In genomic region chr1:109425391-109425790, GRCh38 we compare ENCODE assay signal across 8 cellular contexts. TPM values are rescaled to one million over a fixed set of nuclear protein-coding genes. Genes with fewer than 3 reads are reported as not detected.
A peak's percentile ranks its signal among the peaks of the same experiment; 100 is the strongest.
DNase-seq lines count a peak whose midpoint lies in the region; ATAC-seq, FAIRE-seq and TF ChIP-seq lines count a peak whose summit lies in the region.

No MANE protein-coding gene starts in this region.

- no peaks in the 10 kb centered on the region for H3K27me3 ChIP-seq in Peyer's patch
- H3K27me3 ChIP-seq in H1 (replicated peaks in 1 of 4; ENCODE audit: control insufficient read depth in 3 of 4, extremely low read depth in 1 of 4, insufficient read depth in 3 of 4, low read length in 3 of 4): no peaks in the 10 kb centered on the region
- no peaks in the 10 kb centered on the region for H3K27me3 ChIP-seq in neural cell (ENCODE audit: insufficient read depth, low read depth, low read length)

- no peak overlapping the region for H2BK20ac ChIP-seq in H1 (ENCODE audit: low read length)

- peak overlapping the region; percentile 76 to 96 (median 89) for H3K27ac ChIP-seq in Peyer's patch
- H3K27ac ChIP-seq in H1 (ENCODE audit: low read depth, low read length): peak overlapping the region; percentile 78; the same call in 1 of the 2 replicates
- H3K27ac ChIP-seq in neural cell (ENCODE audit: low read length): no peak overlapping the region

- H3K14ac ChIP-seq in H1 (ENCODE audit: insufficient read length): no peak overlapping the region

- no peaks in the 10 kb centered on the region; the same call in none of the 2 replicates for H3K23me2 ChIP-seq in H1 (ENCODE audit: low read depth, low read length)

- H3K9ac ChIP-seq in H1 (replicated peaks in 1 of 4; ENCODE audit: extremely low read depth in 1 of 4, low read depth in 3 of 4, low read length in 3 of 4) (peak overlapping the region; percentile 37 to 81 (median 76); a peak in 6 of 7 replicates), neural cell (ENCODE audit: low read length) (peak overlapping the region; percentile 62)

- H3K36me3 Mint-ChIP-seq in activated CD4-positive, alpha-beta T cell treated with anti-CD3 and anti-CD28 coated beads for 36 hours (ENCODE audit: low read depth): peaks cover 41% of the 10 kb centered on the region

- TF ChIP-seq EP300 in H1 (IDR thresholded peaks at IDR 0.05; ENCODE audit: borderline replicate concordance in 1 of 2, low read depth in 2 of 2, low read length in 2 of 2) (no peak), neural cell (conservative IDR thresholded peaks at IDR 0.05; ENCODE audit: poor library complexity, severe bottlenecking) (no peak)

- POLR2A ChIA-PET in activated CD4-positive, alpha-beta T cell treated with anti-CD3 and anti-CD28 coated beads for 36 hours (lab: Charles Lee): interaction anchor here (0.6 to 2.1 kb wide), 13 partner anchors 58 to 913 kb away, joined by 3 to 11 read pairs (median 4); partner anchors contain the start of genes ATXN7L2, CYB561D1, GNAI3 and PSRC1
- POLR2A ChIA-PET in H1 (lab: Charles Lee; ENCODE audit: partially characterized antibody): interaction anchor here (0.8 to 2.5 kb wide), 9 partner anchors 27 to 105 kb away, joined by 3 to 12 read pairs (median 4); partner anchors contain the start of genes AMIGO1, ATXN7L2 and SORT1

- H2BK15ac ChIP-seq in H1 (ENCODE audit: low read length): no peak overlapping the region

- H2AFZ ChIP-seq in H1 (ENCODE audit: low read length) (no peak overlapping the region), neural cell (ENCODE audit: low read depth, low read length) (no peak overlapping the region)

- TF ChIP-seq RAD21 in H1 (IDR thresholded peaks at IDR 0.05 in 1 of 2, conservative IDR thresholded peaks at IDR 0.05 in 1 of 2; ENCODE audit: low read depth in 2 of 2, low read length in 2 of 2): no peak
- TF ChIP-seq RAD21 in neural cell (conservative IDR thresholded peaks at IDR 0.05): no peak

- H3K9me3 ChIP-seq in Peyer's patch (no peaks in the 10 kb centered on the region), H1 (ENCODE audit: insufficient read depth in 2 of 2, low read depth in 1 of 2, low read length in 1 of 2) (no peaks in the 10 kb centered on the region), neural cell (ENCODE audit: low read length) (no peaks in the 10 kb centered on the region)

- ATAC-seq in activated CD4-positive, alpha-beta T cell treated with anti-CD3 and anti-CD28 coated beads for 36 hours: peak; percentile 31
- no peak for ATAC-seq in sciatic nerve

- H3K79me2 ChIP-seq in H1 (ENCODE audit: control insufficient read depth in 1 of 2, insufficient read depth in 2 of 2, low read length in 2 of 2) (peaks cover 12 to 55% of the 10 kb centered on the region in 2 experiments), neural cell (replicated peaks; ENCODE audit: insufficient read depth, low read length) (peaks cover 20% of the 10 kb centered on the region)

- peak overlapping the region; percentile 68; the same call in 1 of the 2 replicates for H2BK5ac ChIP-seq in H1 (ENCODE audit: low read depth, low read length)

- FAIRE-seq in H1 (lab: Jason Lieb, UNC): no peak

- no peak overlapping the region for H2AK5ac ChIP-seq in H1 (ENCODE audit: low read depth, low read length)

- 18% methylated on average over 4 of the region's 4 CpGs; no CpG with 5 or more reads in 1 of the 2 experiments for WGBS in H1 (ENCODE audit: extremely low coverage in 1 of 2, insufficient coverage in 1 of 2, insufficient read length in 1 of 2, insufficient replicate concordance in 2 of 2, low coverage in 1 of 2, low lambda C conversion rate in 2 of 2, missing lambda C conversion rate in 1 of 2), 2 experiments

- H3K79me1 ChIP-seq in H1 (ENCODE audit: low read depth, low read length): peaks cover 2% of the 10 kb centered on the region; the same call in 1 of the 2 replicates

- H4K20me1 ChIP-seq in H1 (replicated peaks in 1 of 2; ENCODE audit: control insufficient read depth in 1 of 2, insufficient read depth in 2 of 2, low read length in 2 of 2) (peaks cover 6% of the 10 kb centered on the region in 2 experiments), neural cell (ENCODE audit: insufficient read depth) (no peaks in the 10 kb centered on the region)

- H3K4ac ChIP-seq in H1 (replicated peaks; ENCODE audit: insufficient read length, low read depth, low read length): no peak overlapping the region

- H3K27me3 Mint-ChIP-seq in activated CD4-positive, alpha-beta T cell treated with anti-CD3 and anti-CD28 coated beads for 36 hours: no peaks in the 10 kb centered on the region

- peaks cover 34% of the 10 kb centered on the region for H3K4me1 Mint-ChIP-seq in activated CD4-positive, alpha-beta T cell treated with anti-CD3 and anti-CD28 coated beads for 36 hours

- no peak overlapping the region for H2BK120ac ChIP-seq in H1 (replicated peaks; ENCODE audit: low read depth, low read length)

- TF ChIP-seq POLR2A in Peyer's patch (IDR thresholded peaks at IDR 0.05) (no peak), H1 (IDR thresholded peaks at IDR 0.05; ENCODE audit: control extremely low read depth in 1 of 2, low read depth in 2 of 2, low read length in 2 of 2) (no peak)

- H3K36me3 ChIP-seq in Peyer's patch (peaks cover 0 to 17% (median 0%) of the 10 kb centered on the region in 3 donors), H1 (ENCODE audit: control insufficient read depth in 2 of 4, insufficient read depth in 4 of 4, low read length in 3 of 4) (peaks cover 0 to 14% (median 9%) of the 10 kb centered on the region in 4 experiments; a peak in 6 of 8 replicates), neural cell (ENCODE audit: insufficient read depth, low read length) (no peaks in the 10 kb centered on the region)

- CTCF ChIA-PET in activated CD4-positive, alpha-beta T cell treated with anti-CD3 and anti-CD28 coated beads for 36 hours (lab: Charles Lee): interaction anchor here (0.6 to 3.1 kb wide), 15 partner anchors 10 to 604 kb away, joined by 3 to 38 read pairs (median 4); partner anchors contain the start of gene CYB561D1
- CTCF ChIA-PET in H1 (lab: Charles Lee; ENCODE audit: partially characterized antibody): interaction anchor here (0.6 to 4.8 kb wide), 4 partner anchors 26 to 145 kb away, joined by 3 to 34 read pairs (median 4); no protein-coding TSS in a partner anchor

- peak overlapping the region; percentile 96 for H3K27ac Mint-ChIP-seq in activated CD4-positive, alpha-beta T cell treated with anti-CD3 and anti-CD28 coated beads for 36 hours

- H4K8ac ChIP-seq in H1 (ENCODE audit: extremely low read depth, insufficient read depth, low read length): no peak overlapping the region

- intact Hi-C loops in activated CD4-positive, alpha-beta T cell treated with anti-CD3 and anti-CD28 coated beads for 36 hours (cut with DNase I, micrococcal nuclease): loop anchor here (1.0 to 10.0 kb wide), 8 partner anchors 196 to 1449 kb away; partner anchors contain the start of genes AHCYL1 (in 1 of the 2), CD53 (in 1 of the 2), CLCC1 (in 1 of the 2) and ELAPOR1 (in 1 of the 2)
- intact Hi-C loops in sciatic nerve (cut with DNase I): no loop called here

- H3K4me3 ChIP-seq in Peyer's patch: peak overlapping the region; percentile 53 to 91 (median 86)
- peak overlapping the region; percentile 80 to 99 (median 95) for H3K4me3 ChIP-seq in H1 (ENCODE audit: extremely low read depth in 1 of 4, insufficient read depth in 2 of 4, low read depth in 3 of 4, low read length in 4 of 4)
- peak overlapping the region; percentile 86 for H3K4me3 ChIP-seq in neural cell (ENCODE audit: low read length)

- H4K5ac ChIP-seq in H1 (ENCODE audit: insufficient read length, low read depth, low read length): no peak overlapping the region

- no peak overlapping the region for H3K56ac ChIP-seq in H1 (replicated peaks; ENCODE audit: insufficient read length, low read depth, low read length)

- no peak overlapping the region for H4K91ac ChIP-seq in H1 (replicated peaks; ENCODE audit: insufficient read length, low read length)

- no peak overlapping the region for H3K18ac ChIP-seq in H1 (ENCODE audit: extremely low read depth, low read length)

- H3K23ac ChIP-seq in H1 (ENCODE audit: insufficient read length): no peak overlapping the region

- H3K9me2 ChIP-seq in neural cell (ENCODE audit: insufficient read depth, low read length): no peaks in the 10 kb centered on the region

- H3K9me3 Mint-ChIP-seq in activated CD4-positive, alpha-beta T cell treated with anti-CD3 and anti-CD28 coated beads for 36 hours (ENCODE audit: low read depth): no peaks in the 10 kb centered on the region

- no peak for DNase-seq in activated CD4-positive, alpha-beta T cell treated with anti-CD3 and anti-CD28 coated beads for 36 hours
- DNase-seq in activated CD4-positive, alpha-beta T cell treated with anti-CD3 and anti-CD28 coated beads, Interleukin-2, amount 50 U/mL, for 48 hours: no peak
- DNase-seq in Peyer's patch (no peak), H1 (ENCODE audit: low read depth in 1 of 2, low spot score in 2 of 2) (no peak), H4 (ENCODE audit: low spot score) (no peak), mucosa of gallbladder (ENCODE audit: low spot score) (no peak), sciatic nerve (ENCODE audit: low spot score) (no peak)

- peaks cover 0 to 25% (median 9%) of the 10 kb centered on the region in 4 donors for H3K4me1 ChIP-seq in Peyer's patch
- no peaks in the 10 kb centered on the region; a peak in 1 of 7 replicates for H3K4me1 ChIP-seq in H1 (replicated peaks in 1 of 4; ENCODE audit: control insufficient read depth in 3 of 4, insufficient read depth in 4 of 4, low read length in 3 of 4)

- H3K4me2 ChIP-seq in H1 (ENCODE audit: insufficient read depth in 1 of 2, low read depth in 2 of 2, low read length in 2 of 2) (peak overlapping the region; percentile 65 to 93), neural cell (ENCODE audit: low read length) (peak overlapping the region; percentile 53)

- H3K4me3 Mint-ChIP-seq in activated CD4-positive, alpha-beta T cell treated with anti-CD3 and anti-CD28 coated beads for 36 hours: peak overlapping the region; percentile 91

- TF ChIP-seq CTCF in Peyer's patch (IDR thresholded peaks at IDR 0.05) (no peak), H1 (IDR thresholded peaks at IDR 0.05; ENCODE audit: control extremely low read depth in 1 of 3, insufficient read depth in 1 of 3, low read depth in 1 of 3, low read length in 3 of 3) (no peak), neural cell (IDR thresholded peaks at IDR 0.05; ENCODE audit: poor library complexity, severe bottlenecking) (no peak)

- no peaks in the 10 kb centered on the region for H3F3A ChIP-seq in neural cell (ENCODE audit: insufficient read depth, low read length, poor library complexity, severe bottlenecking)

- H2BK12ac ChIP-seq in H1 (ENCODE audit: low read depth, low read length): no peak overlapping the region; the same call in 1 of the 2 replicates

RNA-seq across cellular contexts. Expression of gene PSMA5, which starts 0.9 kb away (rescaled TPM):
- total RNA-seq in activated CD4-positive, alpha-beta T cell treated with anti-CD3 and anti-CD28 coated beads for 36 hours: 100 to 1,000 TPM; 151 to 249 TPM
- total RNA-seq in Peyer's patch (10 to 100 TPM; 29.7 to 69.3 (median 50.4) TPM), mucosa of gallbladder (58.5 TPM), sciatic nerve (44.8 TPM)
- 147 and 166 TPM in 2 replicates for total RNA-seq in H1 (2021; fragmentation: NEBNext Ultra II Directional; extraction: Animal tissue kit (Norgen Biotek cat#: 25700))
- polyA plus RNA-seq in H1 (2011; rRNA removed) (73.3 and 140 TPM in 2 replicates), neural cell (98.8 and 99.8 TPM in 2 replicates)
- 127 TPM for polyA plus RNA-seq in H1 (2011; cell fraction: cytosol; rRNA removed)
- polyA plus RNA-seq in H1 (2011; cell fraction: nucleus; rRNA removed): 46.0 TPM
- 126 to 142 TPM (median 133 TPM) in 4 replicates for polyA plus RNA-seq in H1 (2012, experiment 1 of 2)
- polyA plus RNA-seq in H1 (2012, experiment 2 of 2): 31.6 TPM
- polyA plus RNA-seq in H1 (2013, experiment 1 of 2): 76.2 TPM
- polyA plus RNA-seq in H1 (2013, experiment 2 of 2): 73.7 TPM
- polyA minus RNA-seq in H1 (2011; rRNA and poly(A)+ RNA removed): 84.5 and 90.3 TPM in 2 replicates
- polyA minus RNA-seq in H1 (2011; cell fraction: cytosol; rRNA and poly(A)+ RNA removed): 60.9 TPM
- polyA minus RNA-seq in H1 (2011; cell fraction: nucleus; rRNA and poly(A)+ RNA removed): 26.5 TPM
- 28.7 and 31.5 TPM in 2 replicates for polyA minus RNA-seq in neural cell
- 154 and 184 TPM in 2 replicates for total RNA-seq in H4 (2014; rRNA removed; shearing (Covaris generic))

RNA-seq across cellular contexts. Expression of gene SORT1, which starts 27.7 kb away (rescaled TPM):
- total RNA-seq in activated CD4-positive, alpha-beta T cell treated with anti-CD3 and anti-CD28 coated beads for 36 hours: under 1 TPM; 0.39 to 0.55 TPM
- 100 to 1,000 TPM in 2 of 4 donors, 10 to 100 TPM in 2; 24.8 to 124 (median 96.0) TPM for total RNA-seq in Peyer's patch
- total RNA-seq in H1 (2021; fragmentation: NEBNext Ultra II Directional; extraction: Animal tissue kit (Norgen Biotek cat#: 25700)): 67.4 and 69.6 TPM in 2 replicates
- 15.3 and 18.7 TPM in 2 replicates for polyA plus RNA-seq in H1 (2011; rRNA removed)
- polyA plus RNA-seq in H1 (2011; cell fraction: cytosol; rRNA removed): 16.5 TPM
- polyA plus RNA-seq in H1 (2011; cell fraction: nucleus; rRNA removed): 30.5 TPM
- polyA plus RNA-seq in H1 (2012, experiment 1 of 2): 18.9 to 26.5 TPM (median 22.1 TPM) in 4 replicates
- 3.3 TPM for polyA plus RNA-seq in H1 (2012, experiment 2 of 2)
- 42.6 TPM for polyA plus RNA-seq in H1 (2013, experiment 1 of 2)
- 46.0 TPM for polyA plus RNA-seq in H1 (2013, experiment 2 of 2)
- polyA minus RNA-seq in H1 (2011; rRNA and poly(A)+ RNA removed): 94.9 and 112 TPM in 2 replicates
- polyA minus RNA-seq in H1 (2011; cell fraction: cytosol; rRNA and poly(A)+ RNA removed): 33.2 TPM
- 97.3 TPM for polyA minus RNA-seq in H1 (2011; cell fraction: nucleus; rRNA and poly(A)+ RNA removed)
- 31.4 and 33.3 TPM in 2 replicates for polyA plus RNA-seq in neural cell
- 81.5 and 82.8 TPM in 2 replicates for polyA minus RNA-seq in neural cell
- total RNA-seq in H4 (2014; rRNA removed; shearing (Covaris generic)): 3.7 and 7.4 TPM in 2 replicates
- total RNA-seq in mucosa of gallbladder: 96.7 TPM
- total RNA-seq in sciatic nerve: 111 TPM

RNA-seq across cellular contexts. Expression of gene SYPL2, which starts 41.0 kb away (rescaled TPM):
- under 1 TPM in 1 of 2 experiments, not detected in 1; 0.05 TPM for total RNA-seq in activated CD4-positive, alpha-beta T cell treated with anti-CD3 and anti-CD28 coated beads for 36 hours
- total RNA-seq in Peyer's patch (under 1 TPM in 1 of 4 donors, not detected in 3; 0.67 TPM), mucosa of gallbladder (3.1 TPM), sciatic nerve (4.2 TPM)
- total RNA-seq in H1 (2021; fragmentation: NEBNext Ultra II Directional; extraction: Animal tissue kit (Norgen Biotek cat#: 25700)): 1.5 and 1.7 TPM in 2 replicates
- polyA plus RNA-seq in H1 (2011; rRNA removed) (1.5 and 1.6 TPM in 2 replicates), neural cell (not detected in 2 replicates)
- polyA plus RNA-seq in H1 (2011; cell fraction: cytosol; rRNA removed): 1.3 TPM
- polyA plus RNA-seq in H1 (2011; cell fraction: nucleus; rRNA removed): 3.1 TPM
- 1.2 to 1.7 TPM (median 1.4 TPM) in 4 replicates for polyA plus RNA-seq in H1 (2012, experiment 1 of 2)
- 1.2 TPM for polyA plus RNA-seq in H1 (2012, experiment 2 of 2)
- polyA plus RNA-seq in H1 (2013, experiment 1 of 2): 2.3 TPM
- 2.0 TPM for polyA plus RNA-seq in H1 (2013, experiment 2 of 2)
- polyA minus RNA-seq in H1 (2011; rRNA and poly(A)+ RNA removed): 2.0 and 2.2 TPM in 2 replicates
- polyA minus RNA-seq in H1 (2011; cell fraction: cytosol; rRNA and poly(A)+ RNA removed): 0.66 TPM
- polyA minus RNA-seq in H1 (2011; cell fraction: nucleus; rRNA and poly(A)+ RNA removed): 1.6 TPM
- not detected in 2 replicates for polyA minus RNA-seq in neural cell
- 0.27 and 0.54 TPM in 2 replicates for total RNA-seq in H4 (2014; rRNA removed; shearing (Covaris generic))

RNA-seq across cellular contexts. Expression of gene ATXN7L2, which starts 58.3 kb away (rescaled TPM):
- total RNA-seq in activated CD4-positive, alpha-beta T cell treated with anti-CD3 and anti-CD28 coated beads for 36 hours: 10 to 100 TPM; 11.7 to 13.0 TPM
- total RNA-seq in Peyer's patch: 10 to 100 TPM in 1 of 4 donors, 1 to 10 TPM in 3; 2.3 to 12.7 (median 7.3) TPM
- 9.3 and 9.8 TPM in 2 replicates for total RNA-seq in H1 (2021; fragmentation: NEBNext Ultra II Directional; extraction: Animal tissue kit (Norgen Biotek cat#: 25700))
- polyA plus RNA-seq in H1 (2011; rRNA removed): 8.1 and 12.3 TPM in 2 replicates
- 7.1 TPM for polyA plus RNA-seq in H1 (2011; cell fraction: cytosol; rRNA removed)
- polyA plus RNA-seq in H1 (2011; cell fraction: nucleus; rRNA removed): 25.0 TPM
- polyA plus RNA-seq in H1 (2012, experiment 1 of 2): 5.3 to 9.0 TPM (median 7.8 TPM) in 4 replicates
- polyA plus RNA-seq in H1 (2012, experiment 2 of 2): 5.1 TPM
- polyA plus RNA-seq in H1 (2013, experiment 1 of 2): 8.4 TPM
- 7.4 TPM for polyA plus RNA-seq in H1 (2013, experiment 2 of 2)
- polyA minus RNA-seq in H1 (2011; rRNA and poly(A)+ RNA removed): 2.4 and 3.4 TPM in 2 replicates
- 6.5 TPM for polyA minus RNA-seq in H1 (2011; cell fraction: cytosol; rRNA and poly(A)+ RNA removed)
- polyA minus RNA-seq in H1 (2011; cell fraction: nucleus; rRNA and poly(A)+ RNA removed): 9.7 TPM
- polyA plus RNA-seq in neural cell: 14.3 and 16.9 TPM in 2 replicates
- polyA minus RNA-seq in neural cell: 11.4 and 12.7 TPM in 2 replicates
- total RNA-seq in H4 (2014; rRNA removed; shearing (Covaris generic)): 1.0 and 1.9 TPM in 2 replicates
- 5.4 TPM for total RNA-seq in mucosa of gallbladder
- 5.0 TPM for total RNA-seq in sciatic nerve
